In genomic region chr1:147243228-147243685, GRCh38 we compare ENCODE assay signal across 8 cellular contexts. TPM values are rescaled to one million over a fixed set of nuclear protein-coding genes. Genes with fewer than 3 reads are reported as not detected.
DNase-seq lines count a peak whose midpoint lies in the region; ATAC-seq and TF ChIP-seq lines count a peak whose summit lies in the region.

No MANE protein-coding gene starts in this region.

- H3K36me3 Mint-ChIP-seq in brain = no peaks in the 10 kb centered on the region

- peaks cover 18% of the 10 kb centered on the region for H3K27me3 Mint-ChIP-seq in brain

- DNase-seq in Right ventricle myocardium inferior (ENCODE audit: missing footprints) = peak; percentile 70
- no peak for DNase-seq in cardiac septum (ENCODE audit: low spot score)
- peak; percentile 6 to 52 for DNase-seq in NOMO-1 (lab: John Stamatoyannopoulos, UW; ENCODE audit: unreplicated experiment in 2 of 2)
- DNase-seq in iPS-NIHi7 (ENCODE audit: extremely low spot score) = peak; percentile 50
- DNase-seq in stimulated activated CD4-positive, alpha-beta T cell treated with anti-CD3 and anti-CD28 coated beads, Interleukin-2, amount 100 ng/mL, for 24 hours = peak; percentile 29 to 42
- no peak for DNase-seq in posterior vena cava (ENCODE audit: low spot score)

- peaks cover 37% of the 10 kb centered on the region for H3K4me1 Mint-ChIP-seq in brain

- H3K27ac Mint-ChIP-seq in brain = peak overlapping the region; percentile 14 to 88 (median 75)

- peak; percentile 11 for ATAC-seq in Right ventricle myocardium inferior
- peak; percentile 17 for ATAC-seq in HG02938 (IDR thresholded peaks at IDR 0.05; ENCODE audit: unreplicated experiment)

- no peaks in the 10 kb centered on the region for H3K9me3 Mint-ChIP-seq in brain

- intact Hi-C loops in Right ventricle myocardium inferior (cut with DNase I) = loop anchor here (1.0 kb wide), 1 partner anchor 71 kb away; the partner anchor contains the start of gene PRKAB2
- intact Hi-C loops in cardiac septum (cut with DNase I) = no loop called here
- intact Hi-C loops in posterior vena cava (cut with DNase I) = loop anchor here (2.0 to 5.0 kb wide), 3 partner anchors 70 to 156 kb away; partner anchors contain the start of gene PRKAB2 (in 2 of the 2)

- no peak for TF ChIP-seq CTCF in brain (conservative IDR thresholded peaks at IDR 0.05)

- H3K4me3 Mint-ChIP-seq in brain = peak overlapping the region; percentile 83 to 99 (median 96)

RNA-seq across cellular contexts. Expression of gene CHD1L, which starts 0.8 kb away (rescaled TPM):
- total RNA-seq in Right ventricle myocardium inferior = 8.3 TPM
- 13.0 TPM for total RNA-seq in cardiac septum
- polyA plus RNA-seq in brain (ENCODE audit: insufficient read depth, low read depth, low replicate concordance) = 25.9 TPM
- total RNA-seq in posterior vena cava = 10 to 100 TPM; 36.4 to 38.9 TPM

RNA-seq across cellular contexts. Expression of gene FMO5, which starts 18.1 kb away (rescaled TPM):
- total RNA-seq in Right ventricle myocardium inferior (8.2 TPM), cardiac septum (0.62 TPM), posterior vena cava (1 to 10 TPM; 2.4 to 3.1 TPM)
- polyA plus RNA-seq in brain (ENCODE audit: insufficient read depth, low read depth, low replicate concordance) = 4.5 TPM

Comparison
In these comparisons a context has a peak if more than half of its experiments do, and no peak if none do; other contexts are left out.
1. DNase-seq: peak in Right ventricle myocardium inferior (single experiment), NOMO-1 (2 of 2), iPS-NIHi7 (single experiment) and stimulated activated CD4-positive, alpha-beta T cell treated with anti-CD3 and anti-CD28 coated beads, Interleukin-2, amount 100 ng/mL, for 24 hours (2 of 2); none in cardiac septum (single experiment) and posterior vena cava (single experiment).